Comparison of ENCODE assay signal across 8 cellular contexts in genomic region chr19:18340237-18340989, GRCh38. TPM values are rescaled to one million over a fixed set of nuclear protein-coding genes. Genes with fewer than 3 reads are reported as not detected.
DNase-seq lines count a peak whose midpoint lies in the region; ATAC-seq and TF ChIP-seq lines count a peak whose summit lies in the region.

TSS of gene PGPEP1 (plus strand) at chr19:18340598. CDS start at chr19:18340682, 84 bp downstream.

- H3K9me3 ChIP-seq in SK-N-SH = no peaks in the 10 kb centered on the region
- no peaks in the 10 kb centered on the region for H3K9me3 ChIP-seq in thymus (ENCODE audit: control insufficient read depth)

- H3K27me3 ChIP-seq in SK-N-SH (ENCODE audit: insufficient read depth) = no peaks in the 10 kb centered on the region
- H3K27me3 ChIP-seq in thymus (ENCODE audit: control insufficient read depth, insufficient read depth) = no peaks in the 10 kb centered on the region

- peak within 1 kb of the TSS; percentile 99 for H3K4me2 ChIP-seq in SK-N-SH

- 23% methylated on average over 8 of the region's 68 CpGs for WGBS in SK-N-SH (ENCODE audit: low lambda C conversion rate)
- 3% methylated on average over 68 of the region's 68 CpGs for WGBS in thymus

- TF ChIP-seq CTCF in SK-N-SH (IDR thresholded peaks at IDR 0.05) = no peak
- no peak for TF ChIP-seq CTCF in glutamatergic neuron (IDR thresholded peaks at IDR 0.05; ENCODE audit: partially characterized antibody, unreplicated experiment)
- TF ChIP-seq CTCF in omental fat pad (IDR thresholded peaks at IDR 0.05) = no peak

- H3K9ac ChIP-seq in SK-N-SH = peak within 1 kb of the TSS; percentile 63

- H3K27ac ChIP-seq in SK-N-SH (ENCODE audit: low read depth in 2 of 2, low read length in 1 of 2) = no peak within 1 kb of the TSS; a peak in 1 of 4 replicates
- peak within 1 kb of the TSS; percentile 88 for H3K27ac ChIP-seq in thymus (ENCODE audit: low read depth)

- POLR2A ChIA-PET in SK-N-SH (lab: Yijun Ruan, JAX) = interaction anchor here (0.6 to 0.8 kb wide), 2 partner anchors 60 to 107 kb away, joined by 3 read pairs; no protein-coding TSS in a partner anchor

- peaks cover 8% of the 10 kb centered on the region for H3K9me3 Mint-ChIP-seq in glutamatergic neuron (ENCODE audit: unreplicated experiment)

- peak within 1 kb of the TSS; percentile 91 for H3K4me3 Mint-ChIP-seq in glutamatergic neuron (ENCODE audit: unreplicated experiment)

- H3K36me3 Mint-ChIP-seq in glutamatergic neuron (ENCODE audit: unreplicated experiment) = no peaks in the 10 kb centered on the region

- no peak for TF ChIP-seq EP300 in SK-N-SH (IDR thresholded peaks at IDR 0.05; ENCODE audit: borderline replicate concordance in 1 of 2, low read depth in 1 of 2, low read length in 1 of 2)

- no peaks in the 10 kb centered on the region for H3K27me3 Mint-ChIP-seq in glutamatergic neuron (ENCODE audit: unreplicated experiment)

- H3K4me1 Mint-ChIP-seq in glutamatergic neuron (ENCODE audit: low read depth, unreplicated experiment) = peaks cover 2% of the 10 kb centered on the region

- TF ChIP-seq RAD21 in SK-N-SH (IDR thresholded peaks at IDR 0.05; ENCODE audit: low read length) = no peak

- no peaks in the 10 kb centered on the region for H4K20me1 ChIP-seq in SK-N-SH (ENCODE audit: insufficient read depth)

- H3K4me1 ChIP-seq in SK-N-SH (ENCODE audit: control insufficient read depth in 1 of 2, insufficient read depth in 2 of 2, low read depth in 1 of 2, low read length in 1 of 2) = peaks cover 0 to 9% of the 10 kb centered on the region in 2 experiments; a peak in 1 of 4 replicates
- no peaks in the 10 kb centered on the region for H3K4me1 ChIP-seq in thymus (ENCODE audit: control insufficient read depth, insufficient read depth, low read length)

- H2AFZ ChIP-seq in SK-N-SH (ENCODE audit: low read depth) = peak within 1 kb of the TSS; percentile 87

- ATAC-seq in HG03521 (IDR thresholded peaks at IDR 0.05; ENCODE audit: unreplicated experiment) (peak; percentile 63), omental fat pad (ENCODE audit: low FRiP score) (peak; percentile 39)

- H3K79me2 ChIP-seq in SK-N-SH (ENCODE audit: insufficient read depth) = no peaks in the 10 kb centered on the region

- H3K36me3 ChIP-seq in SK-N-SH (replicated peaks in 1 of 2; ENCODE audit: control insufficient read depth in 1 of 2, insufficient read depth in 2 of 2, low read length in 1 of 2) (no peaks in the 10 kb centered on the region), thymus (ENCODE audit: control insufficient read depth, insufficient read depth) (peaks cover 14% of the 10 kb centered on the region)

- H3K27ac Mint-ChIP-seq in glutamatergic neuron (ENCODE audit: unreplicated experiment) = no peak within 1 kb of the TSS

- H3K4me3 ChIP-seq in SK-N-SH (ENCODE audit: low read depth in 2 of 2, low read length in 1 of 2) (peak within 1 kb of the TSS; percentile 59 to 90), thymus (ENCODE audit: low read length) (peak within 1 kb of the TSS; percentile 77)

- DNase-seq in DMS79 treated with DMSO at 0.1 percent for 48 hours (lab: John Stamatoyannopoulos, UW) = peak; percentile 48
- no peak for DNase-seq in DMS79 (lab: John Stamatoyannopoulos, UW)
- peak; percentile 96 for DNase-seq in SK-N-SH
- peak; percentile 66 for DNase-seq in activated naive CD4-positive, alpha-beta T cell treated with anti-CD3 and anti-CD28 coated beads, Interleukin-2, amount 50 U/mL, for 16 hours
- DNase-seq in glutamatergic neuron = peak; percentile 78
- peak; percentile 27 for DNase-seq in omental fat pad (ENCODE audit: low spot score)

- no peaks in the 10 kb centered on the region for H3K9me2 ChIP-seq in SK-N-SH

- CTCF ChIA-PET in SK-N-SH (lab: Yijun Ruan, JAX) = interaction anchor here (0.8 to 5.3 kb wide), 12 partner anchors 8 to 78 kb away, joined by 3 to 45 read pairs (median 8); partner anchors contain the start of gene LSM4

- peaks cover 4% of the 10 kb centered on the region for H3F3A ChIP-seq in SK-N-SH (replicated peaks; ENCODE audit: insufficient read depth)

TF ChIP-seq in SK-N-SH, 30 proteins besides CTCF, POLR2A, EP300 and RAD21:
- 0 out of 2 replicates have a peak, but pooled peaks have one; percentile 17 for TF ChIP-seq NRF1 (IDR thresholded peaks at IDR 0.05; ENCODE audit: low read depth, low read length)
- TF ChIP-seq EZH2phosphoT487 (IDR thresholded peaks at IDR 0.05; ENCODE audit: borderline replicate concordance, low read depth) = no peak
- no peak; the same call in 1 of the 2 replicates for TF ChIP-seq POLR2AphosphoS5 (IDR thresholded peaks at IDR 0.05; ENCODE audit: low read depth, low read length)
- no peak; the same call in 1 of the 2 replicates for TF ChIP-seq RCOR1 (IDR thresholded peaks at IDR 0.05; ENCODE audit: low read length)
- no peak for TF ChIP-seq REST (IDR thresholded peaks at IDR 0.05; ENCODE audit: low read depth, low read length)
- no peak for TF ChIP-seq GATA2 (CRISPR knock-in tag; IDR thresholded peaks at IDR 0.05)
- TF ChIP-seq USF2 (IDR thresholded peaks at IDR 0.05; ENCODE audit: borderline replicate concordance, low read depth, low read length) = no peak
- TF ChIP-seq MEF2A (IDR thresholded peaks at IDR 0.05; ENCODE audit: borderline replicate concordance, low read depth) = no peak
- 0 out of 2 replicates have a peak, but pooled peaks have one; percentile 34 for TF ChIP-seq MAX (IDR thresholded peaks at IDR 0.05; ENCODE audit: low read depth)
- TF ChIP-seq MXI1 (IDR thresholded peaks at IDR 0.05; ENCODE audit: low read depth, low read length) = peak; percentile 87
TF ChIP-seq in SK-N-SH: peak in this region for 3.

RNA-seq across cellular contexts. Expression of gene PGPEP1, which starts in this region (rescaled TPM):
- 13.8 and 13.9 TPM in 2 replicates for polyA plus RNA-seq in SK-N-SH (2012; rRNA removed)
- polyA plus RNA-seq in SK-N-SH (2012; cell fraction: cytosol; rRNA removed) = 6.6 and 6.9 TPM in 2 replicates
- 29.5 and 30.2 TPM in 2 replicates for polyA plus RNA-seq in SK-N-SH (2012; cell fraction: nucleus; rRNA removed)
- 25.6 TPM for total RNA-seq in glutamatergic neuron (ENCODE audit: unreplicated experiment)
- total RNA-seq in omental fat pad = 10 to 100 TPM; 15.6 to 25.2 (median 18.0) TPM
- polyA plus RNA-seq in thymus = 14.8 TPM
